7 cellular contexts compared by ENCODE assay signal in the genomic region with DNA sequence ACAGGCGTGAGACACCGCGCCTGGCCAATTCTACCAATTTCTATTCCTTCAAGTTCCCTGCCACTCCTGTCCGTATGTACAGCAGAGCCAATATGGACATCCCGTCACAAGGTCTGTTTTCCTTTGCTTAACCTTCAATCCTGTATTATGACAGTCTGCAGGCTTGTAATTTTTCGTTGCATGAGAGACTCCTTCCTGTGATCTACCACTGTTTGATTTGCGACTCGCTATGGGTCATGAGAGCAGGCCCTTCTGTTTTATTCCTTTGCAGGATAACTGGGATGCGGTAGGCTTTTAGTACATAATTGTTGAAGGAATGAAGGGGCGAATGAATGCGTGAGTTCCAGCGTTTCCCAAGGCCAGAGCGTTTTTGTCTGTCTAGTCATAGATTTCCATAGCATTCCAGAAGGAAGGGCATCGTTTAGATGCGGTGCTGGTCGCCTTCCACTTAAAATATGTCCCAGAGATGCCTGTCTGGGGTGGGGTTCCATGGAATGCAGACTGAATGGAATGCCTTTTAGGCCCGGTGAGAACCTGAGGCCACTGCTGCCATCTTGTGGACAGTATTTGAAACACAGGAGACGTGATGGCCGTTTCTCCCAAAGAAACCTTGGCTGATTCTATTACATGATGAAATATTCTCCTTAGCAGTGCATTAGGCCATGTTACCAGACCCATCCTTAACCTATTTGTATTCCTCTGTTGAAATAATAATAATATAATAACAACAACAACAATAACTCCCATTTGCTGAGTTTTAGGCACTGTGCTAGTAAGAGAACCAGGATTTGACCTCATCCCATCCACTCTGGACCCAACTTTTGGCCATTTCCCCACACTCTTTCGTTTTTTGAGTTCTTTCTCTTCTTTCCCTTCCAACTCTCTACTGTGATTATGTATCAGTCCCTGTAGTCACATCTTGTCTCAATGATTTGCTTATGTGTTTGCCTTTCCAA.
DNase-seq lines count a peak whose midpoint lies in the region; ATAC-seq and TF ChIP-seq lines count a peak whose summit lies in the region.

No MANE protein-coding gene starts in this region.

- in situ Hi-C loops in brain microvascular endothelial cell (cut with HindIII; ENCODE audit: low pct_ligation_motif_present, low sequenced_read_pairs): loop anchor here (25.0 kb wide), 1 partner anchor 177 kb away; no protein-coding TSS in a partner anchor

- no peaks in the 10 kb centered on the region for H3K36me3 ChIP-seq in brain microvascular endothelial cell (replicated peaks)

- ATAC-seq in HG03175 (IDR thresholded peaks at IDR 0.05; ENCODE audit: unreplicated experiment): no peak

- H3K27ac ChIP-seq in brain microvascular endothelial cell: no peak overlapping the region

- TF ChIP-seq CTCF in LNCAP (IDR thresholded peaks at IDR 0.05): peak; percentile 79
- peak; percentile 83 for TF ChIP-seq CTCF in brain microvascular endothelial cell (IDR thresholded peaks at IDR 0.05; ENCODE audit: low read depth, low read length, missing control alignments)

- H3K27me3 ChIP-seq in brain microvascular endothelial cell (replicated peaks): no peaks in the 10 kb centered on the region

- DNase-seq in GM03348 (ENCODE audit: low spot score) (peak; percentile 95), T-helper 2 cell (peak in 3 of 5 experiments; percentile 25 to 36 (median 27)), brain microvascular endothelial cell (peak; percentile 85), iPS-NIHi7 (ENCODE audit: extremely low spot score) (peak; percentile 94)
- DNase-seq in stimulated activated CD4-positive, alpha-beta T cell treated with anti-CD3 and anti-CD28 coated beads, Interleukin-12 subunit alpha, Interleukin-12 subunit beta, amount 100 ng/mL, for 48 hours (ENCODE audit: low read depth in 2 of 3, low spot score in 1 of 3): peak; percentile 22 to 66 (median 40)

- no peak overlapping the region for H3K4me3 ChIP-seq in brain microvascular endothelial cell (ENCODE audit: low read depth, low read length)

Comparison
In these comparisons a context has a peak if more than half of its experiments do, and no peak if none do; other contexts are left out.
1. DNase-seq: peak in every context shown above with its lines; median percentile 95 in GM03348; 94 in iPS-NIHi7; 85 in brain microvascular endothelial cell; 40 in stimulated activated CD4-positive, alpha-beta T cell treated with anti-CD3 and anti-CD28 coated beads, Interleukin-12 subunit alpha, Interleukin-12 subunit beta, amount 100 ng/mL, for 48 hours; 27 in T-helper 2 cell.